ENCODE assay signal across 2 cellular contexts in genomic region chr14:77324816-77325745, GRCh38.
TF ChIP-seq lines count a peak whose summit lies in the region.

No MANE protein-coding gene starts in this region.

TF ChIP-seq in A549, 52 proteins besides CTCF, POLR2A, EP300 and RAD21 (continued from another document):
- TF ChIP-seq, protein P1, sequence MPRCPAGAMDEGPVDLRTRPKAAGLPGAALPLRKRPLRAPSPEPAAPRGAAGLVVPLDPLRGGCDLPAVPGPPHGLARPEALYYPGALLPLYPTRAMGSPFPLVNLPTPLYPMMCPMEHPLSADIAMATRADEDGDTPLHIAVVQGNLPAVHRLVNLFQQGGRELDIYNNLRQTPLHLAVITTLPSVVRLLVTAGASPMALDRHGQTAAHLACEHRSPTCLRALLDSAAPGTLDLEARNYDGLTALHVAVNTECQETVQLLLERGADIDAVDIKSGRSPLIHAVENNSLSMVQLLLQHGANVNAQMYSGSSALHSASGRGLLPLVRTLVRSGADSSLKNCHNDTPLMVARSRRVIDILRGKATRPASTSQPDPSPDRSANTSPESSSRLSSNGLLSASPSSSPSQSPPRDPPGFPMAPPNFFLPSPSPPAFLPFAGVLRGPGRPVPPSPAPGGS (IDR thresholded peaks at IDR 0.05), result no peak
- TF ChIP-seq CHD4 (IDR thresholded peaks at IDR 0.05; ENCODE audit: borderline replicate concordance), result no peak
- TF ChIP-seq HDAC2 (IDR thresholded peaks at IDR 0.05), result no peak
- no peak for TF ChIP-seq NR3C1 (IDR thresholded peaks at IDR 0.05)
- TF ChIP-seq EHMT2 (IDR thresholded peaks at IDR 0.05; ENCODE audit: low read depth), result no peak
- 0 out of 2 replicates have a peak, but pooled peaks have one; percentile 23 for TF ChIP-seq KDM1A (IDR thresholded peaks at IDR 0.05; ENCODE audit: low read depth)
- no peak for TF ChIP-seq TFCP2L1 (CRISPR knock-in tag; IDR thresholded peaks at IDR 0.05)

TF ChIP-seq in HEK293, 187 proteins besides CTCF, POLR2A, EP300 and RAD21 (continued from another document):
- no peak for TF ChIP-seq ZNF37A (tag by site-specific recombination; IDR thresholded peaks at IDR 0.05)
